In the genomic region with DNA sequence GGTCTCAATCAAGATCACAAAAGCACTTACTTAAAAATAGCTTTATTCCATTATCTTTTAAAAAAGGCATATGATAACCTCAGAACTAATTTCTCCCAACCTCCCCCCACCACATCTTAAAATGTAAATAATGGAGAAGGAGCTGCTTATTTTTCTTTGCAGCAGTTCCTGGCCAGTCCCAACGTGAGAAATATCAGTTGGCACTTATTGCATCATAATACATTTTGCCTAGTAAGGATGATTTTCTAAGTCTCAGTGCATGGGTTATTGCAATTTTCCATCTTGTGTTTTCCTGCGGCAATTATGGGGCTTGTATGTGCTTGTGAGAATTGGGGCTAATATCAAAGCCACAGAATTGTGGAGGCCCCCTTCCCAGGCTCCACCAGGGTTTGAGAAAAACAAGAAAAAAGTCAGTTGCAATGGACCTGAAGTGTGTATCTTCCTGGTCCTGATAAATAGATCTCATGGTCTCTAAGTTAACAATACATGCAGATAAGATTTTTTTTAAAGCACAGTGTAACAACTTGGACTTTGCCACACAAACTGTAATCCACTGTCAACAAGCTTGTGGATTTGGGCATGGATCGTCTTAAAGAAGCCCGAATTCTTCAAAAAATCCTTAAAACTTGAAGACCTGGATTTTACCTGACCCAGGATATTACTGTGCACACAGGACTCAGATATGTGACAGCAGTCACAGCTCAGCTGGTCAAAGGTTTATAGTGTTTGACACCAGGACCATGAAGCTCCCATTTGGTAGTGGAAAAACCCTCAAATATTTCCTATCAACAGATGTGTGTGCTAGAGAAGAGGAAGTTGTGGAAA, we compare ENCODE assay signal across 1 cellular context.
TF ChIP-seq lines count a peak whose summit lies in the region.

No MANE protein-coding gene starts in this region.

TF ChIP-seq in HepG2, 621 proteins besides CTCF, POLR2A, EP300 and RAD21 (continued from another document and continues in another):
- TF ChIP-seq, protein P1, sequence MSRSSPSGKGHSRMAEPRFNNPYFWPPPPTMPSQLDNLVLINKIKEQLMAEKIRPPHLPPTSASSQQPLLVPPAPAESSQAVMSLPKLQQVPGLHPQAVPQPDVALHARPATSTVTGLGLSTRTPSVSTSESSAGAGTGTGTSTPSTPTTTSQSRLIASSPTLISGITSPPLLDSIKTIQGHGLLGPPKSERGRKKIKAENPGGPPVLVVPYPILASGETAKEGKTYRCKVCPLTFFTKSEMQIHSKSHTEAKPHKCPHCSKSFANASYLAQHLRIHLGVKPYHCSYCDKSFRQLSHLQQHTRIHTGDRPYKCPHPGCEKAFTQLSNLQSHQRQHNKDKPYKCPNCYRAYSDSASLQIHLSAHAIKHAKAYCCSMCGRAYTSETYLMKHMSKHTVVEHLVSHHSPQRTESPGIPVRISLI (CRISPR knock-in tag; IDR thresholded peaks at IDR 0.05; ENCODE audit: borderline replicate concordance): peak; percentile 86
- TF ChIP-seq SOX6 (IDR thresholded peaks at IDR 0.05) (no peak), SOX6 (CRISPR knock-in tag; IDR thresholded peaks at IDR 0.05) (peak; percentile 70), SKI (IDR thresholded peaks at IDR 0.05; ENCODE audit: partially characterized antibody) (no peak), SOX13 (IDR thresholded peaks at IDR 0.05) (no peak), SOX13 (CRISPR knock-in tag; conservative IDR thresholded peaks at IDR 0.05 in 1 of 2, IDR thresholded peaks at IDR 0.05 in 1 of 2) (peak in 1 of 2 experiments; percentile 77; a peak in 2 of 4 replicates), ZIK1 (CRISPR knock-in tag; IDR thresholded peaks at IDR 0.05; ENCODE audit: borderline replicate concordance, low read depth) (no peak), HNF4A (CRISPR knock-in tag; IDR thresholded peaks at IDR 0.05) (peak; percentile 78), ZNF264 (CRISPR knock-in tag; IDR thresholded peaks at IDR 0.05) (0 out of 2 replicates have a peak, but pooled peaks have one; percentile 33), ATF7 (IDR thresholded peaks at IDR 0.05) (peak; percentile 53; the same call in 1 of the 2 replicates), ATF7 (CRISPR knock-in tag; IDR thresholded peaks at IDR 0.05) (no peak), RFX5 (IDR thresholded peaks at IDR 0.05; ENCODE audit: low read depth, low read length) (no peak), GATAD2A (CRISPR knock-in tag; IDR thresholded peaks at IDR 0.05) (peak; percentile 27; the same call in 1 of the 2 replicates), CEBPB (IDR thresholded peaks at IDR 0.05; ENCODE audit: borderline replicate concordance, low read depth, low read length) (peak; percentile 89), CEBPG (CRISPR knock-in tag; IDR thresholded peaks at IDR 0.05) (peak; percentile 81), ZSCAN20 (CRISPR knock-in tag; IDR thresholded peaks at IDR 0.05; ENCODE audit: borderline replicate concordance) (0 out of 2 replicates have a peak, but pooled peaks have one; percentile 19), MED1 (CRISPR knock-in tag; IDR thresholded peaks at IDR 0.05) (peak; percentile 49), ZNF121 (CRISPR knock-in tag; IDR thresholded peaks at IDR 0.05) (no peak)
- TF ChIP-seq, protein P2, sequence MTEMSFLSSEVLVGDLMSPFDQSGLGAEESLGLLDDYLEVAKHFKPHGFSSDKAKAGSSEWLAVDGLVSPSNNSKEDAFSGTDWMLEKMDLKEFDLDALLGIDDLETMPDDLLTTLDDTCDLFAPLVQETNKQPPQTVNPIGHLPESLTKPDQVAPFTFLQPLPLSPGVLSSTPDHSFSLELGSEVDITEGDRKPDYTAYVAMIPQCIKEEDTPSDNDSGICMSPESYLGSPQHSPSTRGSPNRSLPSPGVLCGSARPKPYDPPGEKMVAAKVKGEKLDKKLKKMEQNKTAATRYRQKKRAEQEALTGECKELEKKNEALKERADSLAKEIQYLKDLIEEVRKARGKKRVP (CRISPR knock-in tag; IDR thresholded peaks at IDR 0.05): peak in 1 of 2 experiments; percentile 83; a peak in 2 of 4 replicates
- TF ChIP-seq, protein P3, sequence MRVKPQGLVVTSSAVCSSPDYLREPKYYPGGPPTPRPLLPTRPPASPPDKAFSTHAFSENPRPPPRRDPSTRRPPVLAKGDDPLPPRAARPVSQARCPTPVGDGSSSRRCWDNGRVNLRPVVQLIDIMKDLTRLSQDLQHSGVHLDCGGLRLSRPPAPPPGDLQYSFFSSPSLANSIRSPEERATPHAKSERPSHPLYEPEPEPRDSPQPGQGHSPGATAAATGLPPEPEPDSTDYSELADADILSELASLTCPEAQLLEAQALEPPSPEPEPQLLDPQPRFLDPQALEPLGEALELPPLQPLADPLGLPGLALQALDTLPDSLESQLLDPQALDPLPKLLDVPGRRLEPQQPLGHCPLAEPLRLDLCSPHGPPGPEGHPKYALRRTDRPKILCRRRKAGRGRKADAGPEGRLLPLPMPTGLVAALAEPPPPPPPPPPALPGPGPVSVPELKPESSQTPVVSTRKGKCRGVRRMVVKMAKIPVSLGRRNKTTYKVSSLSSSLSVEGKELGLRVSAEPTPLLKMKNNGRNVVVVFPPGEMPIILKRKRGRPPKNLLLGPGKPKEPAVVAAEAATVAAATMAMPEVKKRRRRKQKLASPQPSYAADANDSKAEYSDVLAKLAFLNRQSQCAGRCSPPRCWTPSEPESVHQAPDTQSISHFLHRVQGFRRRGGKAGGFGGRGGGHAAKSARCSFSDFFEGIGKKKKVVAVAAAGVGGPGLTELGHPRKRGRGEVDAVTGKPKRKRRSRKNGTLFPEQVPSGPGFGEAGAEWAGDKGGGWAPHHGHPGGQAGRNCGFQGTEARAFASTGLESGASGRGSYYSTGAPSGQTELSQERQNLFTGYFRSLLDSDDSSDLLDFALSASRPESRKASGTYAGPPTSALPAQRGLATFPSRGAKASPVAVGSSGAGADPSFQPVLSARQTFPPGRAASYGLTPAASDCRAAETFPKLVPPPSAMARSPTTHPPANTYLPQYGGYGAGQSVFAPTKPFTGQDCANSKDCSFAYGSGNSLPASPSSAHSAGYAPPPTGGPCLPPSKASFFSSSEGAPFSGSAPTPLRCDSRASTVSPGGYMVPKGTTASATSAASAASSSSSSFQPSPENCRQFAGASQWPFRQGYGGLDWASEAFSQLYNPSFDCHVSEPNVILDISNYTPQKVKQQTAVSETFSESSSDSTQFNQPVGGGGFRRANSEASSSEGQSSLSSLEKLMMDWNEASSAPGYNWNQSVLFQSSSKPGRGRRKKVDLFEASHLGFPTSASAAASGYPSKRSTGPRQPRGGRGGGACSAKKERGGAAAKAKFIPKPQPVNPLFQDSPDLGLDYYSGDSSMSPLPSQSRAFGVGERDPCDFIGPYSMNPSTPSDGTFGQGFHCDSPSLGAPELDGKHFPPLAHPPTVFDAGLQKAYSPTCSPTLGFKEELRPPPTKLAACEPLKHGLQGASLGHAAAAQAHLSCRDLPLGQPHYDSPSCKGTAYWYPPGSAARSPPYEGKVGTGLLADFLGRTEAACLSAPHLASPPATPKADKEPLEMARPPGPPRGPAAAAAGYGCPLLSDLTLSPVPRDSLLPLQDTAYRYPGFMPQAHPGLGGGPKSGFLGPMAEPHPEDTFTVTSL (CRISPR knock-in tag; IDR thresholded peaks at IDR 0.05; ENCODE audit: borderline replicate concordance): peak; percentile 46; the same call in 1 of the 2 replicates
- TF ChIP-seq, protein P4, sequence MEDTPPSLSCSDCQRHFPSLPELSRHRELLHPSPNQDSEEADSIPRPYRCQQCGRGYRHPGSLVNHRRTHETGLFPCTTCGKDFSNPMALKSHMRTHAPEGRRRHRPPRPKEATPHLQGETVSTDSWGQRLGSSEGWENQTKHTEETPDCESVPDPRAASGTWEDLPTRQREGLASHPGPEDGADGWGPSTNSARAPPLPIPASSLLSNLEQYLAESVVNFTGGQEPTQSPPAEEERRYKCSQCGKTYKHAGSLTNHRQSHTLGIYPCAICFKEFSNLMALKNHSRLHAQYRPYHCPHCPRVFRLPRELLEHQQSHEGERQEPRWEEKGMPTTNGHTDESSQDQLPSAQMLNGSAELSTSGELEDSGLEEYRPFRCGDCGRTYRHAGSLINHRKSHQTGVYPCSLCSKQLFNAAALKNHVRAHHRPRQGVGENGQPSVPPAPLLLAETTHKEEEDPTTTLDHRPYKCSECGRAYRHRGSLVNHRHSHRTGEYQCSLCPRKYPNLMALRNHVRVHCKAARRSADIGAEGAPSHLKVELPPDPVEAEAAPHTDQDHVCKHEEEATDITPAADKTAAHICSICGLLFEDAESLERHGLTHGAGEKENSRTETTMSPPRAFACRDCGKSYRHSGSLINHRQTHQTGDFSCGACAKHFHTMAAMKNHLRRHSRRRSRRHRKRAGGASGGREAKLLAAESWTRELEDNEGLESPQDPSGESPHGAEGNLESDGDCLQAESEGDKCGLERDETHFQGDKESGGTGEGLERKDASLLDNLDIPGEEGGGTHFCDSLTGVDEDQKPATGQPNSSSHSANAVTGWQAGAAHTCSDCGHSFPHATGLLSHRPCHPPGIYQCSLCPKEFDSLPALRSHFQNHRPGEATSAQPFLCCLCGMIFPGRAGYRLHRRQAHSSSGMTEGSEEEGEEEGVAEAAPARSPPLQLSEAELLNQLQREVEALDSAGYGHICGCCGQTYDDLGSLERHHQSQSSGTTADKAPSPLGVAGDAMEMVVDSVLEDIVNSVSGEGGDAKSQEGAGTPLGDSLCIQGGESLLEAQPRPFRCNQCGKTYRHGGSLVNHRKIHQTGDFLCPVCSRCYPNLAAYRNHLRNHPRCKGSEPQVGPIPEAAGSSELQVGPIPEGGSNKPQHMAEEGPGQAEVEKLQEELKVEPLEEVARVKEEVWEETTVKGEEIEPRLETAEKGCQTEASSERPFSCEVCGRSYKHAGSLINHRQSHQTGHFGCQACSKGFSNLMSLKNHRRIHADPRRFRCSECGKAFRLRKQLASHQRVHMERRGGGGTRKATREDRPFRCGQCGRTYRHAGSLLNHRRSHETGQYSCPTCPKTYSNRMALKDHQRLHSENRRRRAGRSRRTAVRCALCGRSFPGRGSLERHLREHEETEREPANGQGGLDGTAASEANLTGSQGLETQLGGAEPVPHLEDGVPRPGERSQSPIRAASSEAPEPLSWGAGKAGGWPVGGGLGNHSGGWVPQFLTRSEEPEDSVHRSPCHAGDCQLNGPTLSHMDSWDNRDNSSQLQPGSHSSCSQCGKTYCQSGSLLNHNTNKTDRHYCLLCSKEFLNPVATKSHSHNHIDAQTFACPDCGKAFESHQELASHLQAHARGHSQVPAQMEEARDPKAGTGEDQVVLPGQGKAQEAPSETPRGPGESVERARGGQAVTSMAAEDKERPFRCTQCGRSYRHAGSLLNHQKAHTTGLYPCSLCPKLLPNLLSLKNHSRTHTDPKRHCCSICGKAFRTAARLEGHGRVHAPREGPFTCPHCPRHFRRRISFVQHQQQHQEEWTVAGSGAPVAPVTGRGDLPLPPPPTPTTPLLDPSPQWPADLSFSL (CRISPR knock-in tag; IDR thresholded peaks at IDR 0.05): 0 out of 2 replicates have a peak, but pooled peaks have one; percentile 21
- TF ChIP-seq, protein P5, sequence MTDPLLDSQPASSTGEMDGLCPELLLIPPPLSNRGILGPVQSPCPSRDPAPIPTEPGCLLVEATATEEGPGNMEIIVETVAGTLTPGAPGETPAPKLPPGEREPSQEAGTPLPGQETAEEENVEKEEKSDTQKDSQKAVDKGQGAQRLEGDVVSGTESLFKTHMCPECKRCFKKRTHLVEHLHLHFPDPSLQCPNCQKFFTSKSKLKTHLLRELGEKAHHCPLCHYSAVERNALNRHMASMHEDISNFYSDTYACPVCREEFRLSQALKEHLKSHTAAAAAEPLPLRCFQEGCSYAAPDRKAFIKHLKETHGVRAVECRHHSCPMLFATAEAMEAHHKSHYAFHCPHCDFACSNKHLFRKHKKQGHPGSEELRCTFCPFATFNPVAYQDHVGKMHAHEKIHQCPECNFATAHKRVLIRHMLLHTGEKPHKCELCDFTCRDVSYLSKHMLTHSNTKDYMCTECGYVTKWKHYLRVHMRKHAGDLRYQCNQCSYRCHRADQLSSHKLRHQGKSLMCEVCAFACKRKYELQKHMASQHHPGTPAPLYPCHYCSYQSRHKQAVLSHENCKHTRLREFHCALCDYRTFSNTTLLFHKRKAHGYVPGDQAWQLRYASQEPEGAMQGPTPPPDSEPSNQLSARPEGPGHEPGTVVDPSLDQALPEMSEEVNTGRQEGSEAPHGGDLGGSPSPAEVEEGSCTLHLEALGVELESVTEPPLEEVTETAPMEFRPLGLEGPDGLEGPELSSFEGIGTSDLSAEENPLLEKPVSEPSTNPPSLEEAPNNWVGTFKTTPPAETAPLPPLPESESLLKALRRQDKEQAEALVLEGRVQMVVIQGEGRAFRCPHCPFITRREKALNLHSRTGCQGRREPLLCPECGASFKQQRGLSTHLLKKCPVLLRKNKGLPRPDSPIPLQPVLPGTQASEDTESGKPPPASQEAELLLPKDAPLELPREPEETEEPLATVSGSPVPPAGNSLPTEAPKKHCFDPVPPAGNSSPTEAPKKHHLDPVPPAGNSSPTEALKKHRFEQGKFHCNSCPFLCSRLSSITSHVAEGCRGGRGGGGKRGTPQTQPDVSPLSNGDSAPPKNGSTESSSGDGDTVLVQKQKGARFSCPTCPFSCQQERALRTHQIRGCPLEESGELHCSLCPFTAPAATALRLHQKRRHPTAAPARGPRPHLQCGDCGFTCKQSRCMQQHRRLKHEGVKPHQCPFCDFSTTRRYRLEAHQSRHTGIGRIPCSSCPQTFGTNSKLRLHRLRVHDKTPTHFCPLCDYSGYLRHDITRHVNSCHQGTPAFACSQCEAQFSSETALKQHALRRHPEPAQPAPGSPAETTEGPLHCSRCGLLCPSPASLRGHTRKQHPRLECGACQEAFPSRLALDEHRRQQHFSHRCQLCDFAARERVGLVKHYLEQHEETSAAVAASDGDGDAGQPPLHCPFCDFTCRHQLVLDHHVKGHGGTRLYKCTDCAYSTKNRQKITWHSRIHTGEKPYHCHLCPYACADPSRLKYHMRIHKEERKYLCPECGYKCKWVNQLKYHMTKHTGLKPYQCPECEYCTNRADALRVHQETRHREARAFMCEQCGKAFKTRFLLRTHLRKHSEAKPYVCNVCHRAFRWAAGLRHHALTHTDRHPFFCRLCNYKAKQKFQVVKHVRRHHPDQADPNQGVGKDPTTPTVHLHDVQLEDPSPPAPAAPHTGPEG (CRISPR knock-in tag; IDR thresholded peaks at IDR 0.05): no peak
- TF ChIP-seq, protein P6, sequence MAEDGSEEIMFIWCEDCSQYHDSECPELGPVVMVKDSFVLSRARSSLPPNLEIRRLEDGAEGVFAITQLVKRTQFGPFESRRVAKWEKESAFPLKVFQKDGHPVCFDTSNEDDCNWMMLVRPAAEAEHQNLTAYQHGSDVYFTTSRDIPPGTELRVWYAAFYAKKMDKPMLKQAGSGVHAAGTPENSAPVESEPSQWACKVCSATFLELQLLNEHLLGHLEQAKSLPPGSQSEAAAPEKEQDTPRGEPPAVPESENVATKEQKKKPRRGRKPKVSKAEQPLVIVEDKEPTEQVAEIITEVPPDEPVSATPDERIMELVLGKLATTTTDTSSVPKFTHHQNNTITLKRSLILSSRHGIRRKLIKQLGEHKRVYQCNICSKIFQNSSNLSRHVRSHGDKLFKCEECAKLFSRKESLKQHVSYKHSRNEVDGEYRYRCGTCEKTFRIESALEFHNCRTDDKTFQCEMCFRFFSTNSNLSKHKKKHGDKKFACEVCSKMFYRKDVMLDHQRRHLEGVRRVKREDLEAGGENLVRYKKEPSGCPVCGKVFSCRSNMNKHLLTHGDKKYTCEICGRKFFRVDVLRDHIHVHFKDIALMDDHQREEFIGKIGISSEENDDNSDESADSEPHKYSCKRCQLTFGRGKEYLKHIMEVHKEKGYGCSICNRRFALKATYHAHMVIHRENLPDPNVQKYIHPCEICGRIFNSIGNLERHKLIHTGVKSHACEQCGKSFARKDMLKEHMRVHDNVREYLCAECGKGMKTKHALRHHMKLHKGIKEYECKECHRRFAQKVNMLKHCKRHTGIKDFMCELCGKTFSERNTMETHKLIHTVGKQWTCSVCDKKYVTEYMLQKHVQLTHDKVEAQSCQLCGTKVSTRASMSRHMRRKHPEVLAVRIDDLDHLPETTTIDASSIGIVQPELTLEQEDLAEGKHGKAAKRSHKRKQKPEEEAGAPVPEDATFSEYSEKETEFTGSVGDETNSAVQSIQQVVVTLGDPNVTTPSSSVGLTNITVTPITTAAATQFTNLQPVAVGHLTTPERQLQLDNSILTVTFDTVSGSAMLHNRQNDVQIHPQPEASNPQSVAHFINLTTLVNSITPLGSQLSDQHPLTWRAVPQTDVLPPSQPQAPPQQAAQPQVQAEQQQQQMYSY (CRISPR knock-in tag; IDR thresholded peaks at IDR 0.05): 0 out of 2 replicates have a peak, but pooled peaks have one; percentile 35
